In genomic region chr11:72821221-72821919, GRCh38 we compare ENCODE assay signal across 8 cellular contexts. TPM values are rescaled to one million over a fixed set of nuclear protein-coding genes. Genes with fewer than 3 reads are reported as not detected.
DNase-seq lines count a peak whose midpoint lies in the region; ATAC-seq, FAIRE-seq and TF ChIP-seq lines count a peak whose summit lies in the region.

No MANE protein-coding gene starts in this region.

- peaks cover 6 to 7% of the 10 kb centered on the region in 2 donors for H3K36me3 ChIP-seq in kidney (ENCODE audit: control insufficient read depth in 1 of 2, insufficient read depth in 2 of 2, low read length in 2 of 2)
- peaks cover 3 to 11% of the 10 kb centered on the region in 2 donors for H3K36me3 ChIP-seq in stomach smooth muscle (ENCODE audit: control insufficient read depth in 2 of 2, insufficient read depth in 2 of 2, low read length in 2 of 2)

- H3K4me3 ChIP-seq in kidney (ENCODE audit: low read length in 2 of 2): peak overlapping the region; percentile 54 to 62
- peak overlapping the region; percentile 63 to 81 for H3K4me3 ChIP-seq in stomach smooth muscle (ENCODE audit: low read length in 2 of 2)

- TF ChIP-seq CTCF in kidney (IDR thresholded peaks at IDR 0.05; ENCODE audit: borderline replicate concordance, extremely low read depth, insufficient read depth): no peak

- H3K4me3 Mint-ChIP-seq in activated naive CD8-positive, alpha-beta T cell treated with anti-CD3 and anti-CD28 coated beads for 36 hours: no peak overlapping the region
- H3K4me3 Mint-ChIP-seq in immature natural killer cell: peak overlapping the region in 2 of 5 donors; percentile 27 to 60

- no peaks in the 10 kb centered on the region for H3K27me3 ChIP-seq in stomach smooth muscle (ENCODE audit: control insufficient read depth in 1 of 2, insufficient read depth in 2 of 2, low read length in 2 of 2)

- H3K27me3 Mint-ChIP-seq in activated naive CD8-positive, alpha-beta T cell treated with anti-CD3 and anti-CD28 coated beads for 36 hours: no peaks in the 10 kb centered on the region
- peaks cover 4 to 10% (median 4%) of the 10 kb centered on the region in 3 donors for H3K27me3 Mint-ChIP-seq in immature natural killer cell (ENCODE audit: low read depth in 3 of 3)

- no peak for FAIRE-seq in kidney (lab: Jason Lieb, UNC)

- peak; percentile 56 to 89 (median 87) for DNase-seq in NCI-H1417 (lab: John Stamatoyannopoulos, UW)
- no peak for DNase-seq in NCI-H1417 treated with DMSO at 0.1 percent for 48 hours (lab: John Stamatoyannopoulos, UW)
- no peak for DNase-seq in activated naive CD8-positive, alpha-beta T cell treated with anti-CD3 and anti-CD28 coated beads for 36 hours
- DNase-seq in kidney: no peak
- no peak for DNase-seq in A172 (ENCODE audit: low spot score)
- no peak for DNase-seq in immature natural killer cell

- no peaks in the 10 kb centered on the region for H3K9me3 ChIP-seq in kidney (ENCODE audit: control insufficient read depth in 1 of 2, low read length in 2 of 2)
- no peaks in the 10 kb centered on the region for H3K9me3 ChIP-seq in stomach smooth muscle (ENCODE audit: control insufficient read depth in 2 of 2, low read length in 2 of 2)

- H3K36me3 Mint-ChIP-seq in activated naive CD8-positive, alpha-beta T cell treated with anti-CD3 and anti-CD28 coated beads for 36 hours: peaks cover 29% of the 10 kb centered on the region
- peaks cover 20 to 26% (median 22%) of the 10 kb centered on the region in 3 donors for H3K36me3 Mint-ChIP-seq in immature natural killer cell

- peak overlapping the region in 1 of 2 donors; percentile 53 for H3K27ac ChIP-seq in kidney (ENCODE audit: low read depth in 2 of 2, low read length in 2 of 2)
- H3K27ac ChIP-seq in stomach smooth muscle (ENCODE audit: low read length): peak overlapping the region; percentile 6

- H3K4me1 ChIP-seq in kidney (ENCODE audit: control insufficient read depth in 1 of 2, insufficient read depth in 1 of 2, low read depth in 1 of 2, low read length in 2 of 2): peaks cover 0 to 13% of the 10 kb centered on the region in 2 donors
- H3K4me1 ChIP-seq in stomach smooth muscle (ENCODE audit: control insufficient read depth, insufficient read depth, low read length): peaks cover 17% of the 10 kb centered on the region

- no peaks in the 10 kb centered on the region for H3K9me3 Mint-ChIP-seq in activated naive CD8-positive, alpha-beta T cell treated with anti-CD3 and anti-CD28 coated beads for 36 hours
- no peaks in the 10 kb centered on the region for H3K9me3 Mint-ChIP-seq in immature natural killer cell

- peaks cover 9% of the 10 kb centered on the region for H3K4me1 Mint-ChIP-seq in activated naive CD8-positive, alpha-beta T cell treated with anti-CD3 and anti-CD28 coated beads for 36 hours
- H3K4me1 Mint-ChIP-seq in immature natural killer cell: peaks cover 31 to 36% of the 10 kb centered on the region in 2 donors

- intact Hi-C loops in kidney (cut with DNase I): no loop called here

- no peak for ATAC-seq in GM18907 (IDR thresholded peaks at IDR 0.05; ENCODE audit: unreplicated experiment)

- H3K9ac ChIP-seq in kidney (ENCODE audit: low read length in 2 of 2) (peak overlapping the region; percentile 54 to 57), stomach smooth muscle (ENCODE audit: low read length in 2 of 2) (peak overlapping the region; percentile 71 to 80)

- peak overlapping the region; percentile 29 for H3K27ac Mint-ChIP-seq in activated naive CD8-positive, alpha-beta T cell treated with anti-CD3 and anti-CD28 coated beads for 36 hours
- peak overlapping the region in 3 of 6 donors; percentile 40 to 58 (median 55) for H3K27ac Mint-ChIP-seq in immature natural killer cell

RNA-seq across cellular contexts. Expression of gene ATG16L2, which starts 7.2 kb away (rescaled TPM):
- total RNA-seq in activated naive CD8-positive, alpha-beta T cell treated with anti-CD3 and anti-CD28 coated beads for 36 hours: 10 to 100 TPM; 41.2 to 45.7 TPM
- total RNA-seq in kidney: 38.6 TPM
- polyA plus RNA-seq in kidney (ENCODE audit: insufficient read depth, low read depth, low replicate concordance) (16.1 TPM), immature natural killer cell (10 to 100 TPM; 11.4 to 24.6 (median 18.7) TPM)
- 3.4 and 46.5 TPM in 2 replicates for total RNA-seq in A172 (2014; rRNA removed; shearing (Covaris generic))

RNA-seq across cellular contexts. Expression of gene STARD10, which starts 27.5 kb away (rescaled TPM):
- 1 to 10 TPM; 6.2 to 6.4 TPM for total RNA-seq in activated naive CD8-positive, alpha-beta T cell treated with anti-CD3 and anti-CD28 coated beads for 36 hours
- total RNA-seq in kidney: 40.7 TPM
- polyA plus RNA-seq in kidney (ENCODE audit: insufficient read depth, low read depth, low replicate concordance) (127 TPM), immature natural killer cell (10 to 100 TPM; 26.3 to 50.1 (median 35.6) TPM)
- total RNA-seq in A172 (2014; rRNA removed; shearing (Covaris generic)): 56.8 and 60.2 TPM in 2 replicates

Comparison
In these comparisons a context has a peak if more than half of its experiments do, and no peak if none do; other contexts are left out.
1. DNase-seq: peak in NCI-H1417 (3 of 3); none in NCI-H1417 treated with DMSO at 0.1 percent for 48 hours (single experiment), activated naive CD8-positive, alpha-beta T cell treated with anti-CD3 and anti-CD28 coated beads for 36 hours (single experiment), kidney (single experiment), A172 (single experiment) and immature natural killer cell (0 of 3).